12 cellular contexts compared by ENCODE assay signal in genomic region chr6:136067731-136068341, GRCh38.
DNase-seq lines count a peak whose midpoint lies in the region; ATAC-seq, FAIRE-seq and TF ChIP-seq lines count a peak whose summit lies in the region.
"Had no signal": no experiment of that assay in that cellular context is flagged by ENCODE, and none has a peak within 500 bp of the region (broad histone marks: within the 10 kb centered on the region; RNA-seq: fewer than 3 reads in every experiment).

No MANE protein-coding gene starts in this region.

- no peak overlapping the region for H3K4ac ChIP-seq in H1 (replicated peaks; ENCODE audit: insufficient read length, low read depth, low read length)

- no peak overlapping the region for H4K8ac ChIP-seq in H1 (ENCODE audit: extremely low read depth, insufficient read depth, low read length)

- H3K23me2 ChIP-seq in H1 (ENCODE audit: low read depth, low read length) = no peaks in the 10 kb centered on the region

- H3K14ac ChIP-seq in H1 (ENCODE audit: insufficient read length) = no peak overlapping the region

- H4K91ac ChIP-seq in H1 (replicated peaks; ENCODE audit: insufficient read length, low read length) = no peak overlapping the region

- peaks cover 0 to 5% (median 2%) of the 10 kb centered on the region in 4 experiments; a peak in 2 of 7 replicates for H3K4me1 ChIP-seq in H1 (replicated peaks in 1 of 4; ENCODE audit: control insufficient read depth in 3 of 4, insufficient read depth in 4 of 4, low read length in 3 of 4)
- H3K4me1 ChIP-seq in keratinocyte (ENCODE audit: control insufficient read depth, extremely low read depth, insufficient read depth, low read length) = peaks cover 18% of the 10 kb centered on the region
- H3K4me1 ChIP-seq in PC-3 (ENCODE audit: insufficient read depth, low read length) = 0 out of 2 replicates have a peak, but pooled peaks cover 3% of the 10 kb centered on the region

- no peaks in the 10 kb centered on the region for H3K79me1 ChIP-seq in H1 (ENCODE audit: low read depth, low read length)

- TF ChIP-seq EP300 in H1 (IDR thresholded peaks at IDR 0.05; ENCODE audit: borderline replicate concordance in 1 of 2, low read depth in 2 of 2, low read length in 2 of 2) = no peak

- no peak overlapping the region for H3K23ac ChIP-seq in H1 (ENCODE audit: insufficient read length)

- H3K9me1 ChIP-seq in keratinocyte (ENCODE audit: control insufficient read depth, extremely low read depth, insufficient read depth, low read length) = no peaks in the 10 kb centered on the region

- no peak overlapping the region for H2AFZ ChIP-seq in H1 (ENCODE audit: low read length)
- H2AFZ ChIP-seq in keratinocyte (ENCODE audit: control insufficient read depth, low read length) = peak overlapping the region; percentile 35
- H2AFZ ChIP-seq in PC-3 (ENCODE audit: low read length) = no peak overlapping the region

- no peaks in the 10 kb centered on the region for H3K9me3 ChIP-seq in H1 (ENCODE audit: insufficient read depth in 2 of 2, low read depth in 1 of 2, low read length in 1 of 2)
- H3K9me3 ChIP-seq in keratinocyte (ENCODE audit: control insufficient read depth, low read depth, low read length) = no peaks in the 10 kb centered on the region
- H3K9me3 ChIP-seq in PC-3 (ENCODE audit: low read length) = no peaks in the 10 kb centered on the region

- no peak overlapping the region for H4K5ac ChIP-seq in H1 (ENCODE audit: insufficient read length, low read depth, low read length)

- no peak overlapping the region for H2AK5ac ChIP-seq in H1 (ENCODE audit: low read depth, low read length)

- H3K9ac ChIP-seq in H1 (replicated peaks in 1 of 4; ENCODE audit: extremely low read depth in 1 of 4, low read depth in 3 of 4, low read length in 3 of 4) = no peak overlapping the region; a peak in 1 of 7 replicates
- H3K9ac ChIP-seq in keratinocyte (ENCODE audit: control insufficient read depth, extremely low read depth, insufficient read depth, low read length) = no peak overlapping the region
- H3K9ac ChIP-seq in PC-3 (ENCODE audit: low read length) = no peak overlapping the region

- DNase-seq in Right ventricle myocardium superior (no peak), Right ventricle myocardium inferior (ENCODE audit: missing footprints) (no peak), H1 (ENCODE audit: low read depth in 1 of 2, low spot score in 2 of 2) (peak; percentile 17 to 48), keratinocyte (ENCODE audit: low read depth, low spot score) (peak; percentile 48), GM10266 (ENCODE audit: extremely low spot score) (no peak), PC-3 (no peak)
- DNase-seq: activated CD4-positive, alpha-beta T cell treated with anti-CD3 and anti-CD28 coated beads, Interleukin-2, amount 50 U/mL, for 48 hours; occipital lobe; OCI-M1 had no signal

- POLR2A ChIA-PET in H1 (lab: Charles Lee; ENCODE audit: partially characterized antibody) = interaction anchor here (0.6 to 1.2 kb wide), 2 partner anchors 182 to 423 kb away, joined by 3 to 4 read pairs; partner anchors contain the start of gene MTFR2
- POLR2A ChIA-PET in PC-3 (lab: Charles Lee; ENCODE audit: unreplicated experiment) = no interaction called here

- peak; percentile 51 for ATAC-seq in Right ventricle myocardium superior (ENCODE audit: poor library complexity)
- ATAC-seq in Right ventricle myocardium inferior = no peak
- no peak for ATAC-seq in HG02678 (IDR thresholded peaks at IDR 0.05; ENCODE audit: unreplicated experiment)
- no peak for ATAC-seq in HG02885 (IDR thresholded peaks at IDR 0.05; ENCODE audit: poor library complexity, unreplicated experiment)
- no peak for ATAC-seq in PC-3

- TF ChIP-seq POLR2A in H1 (IDR thresholded peaks at IDR 0.05; ENCODE audit: control extremely low read depth in 1 of 2, low read depth in 2 of 2, low read length in 2 of 2) = no peak

- no TSS peak for BruUV-seq in PC-3 (replicated peaks; lab: Mats Ljungman, UMichigan)

- H2BK120ac ChIP-seq in H1 (replicated peaks; ENCODE audit: low read depth, low read length) = no peak overlapping the region

- intact Hi-C loops in Right ventricle myocardium superior (cut with DNase I) = no loop called here
- intact Hi-C loops in Right ventricle myocardium inferior (cut with DNase I) = no loop called here
- intact Hi-C loops in PC-3 (cut with micrococcal nuclease) = no loop called here

- H3K27me3 ChIP-seq in H1 (replicated peaks in 1 of 4; ENCODE audit: control insufficient read depth in 3 of 4, extremely low read depth in 1 of 4, insufficient read depth in 3 of 4, low read length in 3 of 4) (no peaks in the 10 kb centered on the region), keratinocyte (ENCODE audit: control insufficient read depth, extremely low read depth, insufficient read depth, low read length) (no peaks in the 10 kb centered on the region), PC-3 (ENCODE audit: low read length) (no peaks in the 10 kb centered on the region)

- H3K79me2 ChIP-seq in H1 (ENCODE audit: control insufficient read depth in 1 of 2, insufficient read depth in 2 of 2, low read length in 2 of 2) (no peaks in the 10 kb centered on the region), keratinocyte (ENCODE audit: control insufficient read depth, insufficient read depth, low read length) (no peaks in the 10 kb centered on the region), PC-3 (ENCODE audit: low read length) (no peaks in the 10 kb centered on the region)

- H2BK15ac ChIP-seq in H1 (ENCODE audit: low read length) = no peak overlapping the region

- no peak overlapping the region for H3K4me2 ChIP-seq in H1 (ENCODE audit: insufficient read depth in 1 of 2, low read depth in 2 of 2, low read length in 2 of 2)
- H3K4me2 ChIP-seq in keratinocyte (ENCODE audit: control insufficient read depth, extremely low read depth, insufficient read depth, low read depth, low read length) = peak overlapping the region; percentile 4
- no peak overlapping the region for H3K4me2 ChIP-seq in PC-3 (ENCODE audit: low read length)

- TF ChIP-seq CTCF in H1 (IDR thresholded peaks at IDR 0.05; ENCODE audit: control extremely low read depth in 1 of 3, insufficient read depth in 1 of 3, low read depth in 1 of 3, low read length in 3 of 3) = no peak
- no peak for TF ChIP-seq CTCF in keratinocyte (optimal IDR thresholded peaks at IDR 0.05 in 1 of 3, IDR thresholded peaks at IDR 0.05 in 1 of 3, conservative IDR thresholded peaks at IDR 0.05 in 1 of 3; ENCODE audit: extremely low read depth in 1 of 3, insufficient read depth in 2 of 3, low read length in 3 of 3)
- no peak for TF ChIP-seq CTCF in GM10266 (IDR thresholded peaks at IDR 0.05; ENCODE audit: control insufficient read depth, insufficient read depth, low read depth, missing control alignments)
- no peak for TF ChIP-seq CTCF in PC-3 (conservative IDR thresholded peaks at IDR 0.05; ENCODE audit: low read depth, low read length)

- no peaks in the 10 kb centered on the region for H3K9me2 ChIP-seq in PC-3 (replicated peaks; ENCODE audit: low read length)

- H3F3A ChIP-seq in PC-3 (ENCODE audit: low read length, unreplicated experiment) = no peaks in the 10 kb centered on the region

- H2BK12ac ChIP-seq in H1 (ENCODE audit: low read depth, low read length) = 0 out of 2 replicates have a peak overlapping the region, but pooled peaks have one; percentile 75

- H4K20me1 ChIP-seq in H1 (replicated peaks in 1 of 2; ENCODE audit: control insufficient read depth in 1 of 2, insufficient read depth in 2 of 2, low read length in 2 of 2) (no peaks in the 10 kb centered on the region), keratinocyte (ENCODE audit: control insufficient read depth, extremely low read depth, insufficient read depth, low read length) (no peaks in the 10 kb centered on the region), PC-3 (ENCODE audit: low read length) (no peaks in the 10 kb centered on the region)

- H3K36me3 ChIP-seq in H1 (ENCODE audit: control insufficient read depth in 2 of 4, insufficient read depth in 4 of 4, low read length in 3 of 4) (no peaks in the 10 kb centered on the region), keratinocyte (ENCODE audit: control insufficient read depth in 2 of 2, extremely low read depth in 1 of 2, insufficient read depth in 2 of 2, low read length in 2 of 2) (no peaks in the 10 kb centered on the region), PC-3 (ENCODE audit: low read depth, low read length) (no peaks in the 10 kb centered on the region)

- CTCF ChIA-PET in H1 (lab: Charles Lee; ENCODE audit: partially characterized antibody) = no interaction called here
- CTCF ChIA-PET in PC-3 (lab: Charles Lee) = no interaction called here

- dilution Hi-C loops in keratinocyte (cut with MboI; ENCODE audit: extremely low pct_ligation_motif_present, low sequenced_read_pairs) = no loop called here

- no peak overlapping the region for H3K56ac ChIP-seq in H1 (replicated peaks; ENCODE audit: insufficient read length, low read depth, low read length)

- no peak for TF ChIP-seq RAD21 in H1 (IDR thresholded peaks at IDR 0.05 in 1 of 2, conservative IDR thresholded peaks at IDR 0.05 in 1 of 2; ENCODE audit: low read depth in 2 of 2, low read length in 2 of 2)

- peak overlapping the region; percentile 68; the same call in 1 of the 2 replicates for H2BK20ac ChIP-seq in H1 (ENCODE audit: low read length)

- FAIRE-seq in H1 (lab: Jason Lieb, UNC) (peak; percentile 55), keratinocyte (lab: Jason Lieb, UNC) (peak; percentile 43)

- H3K27ac ChIP-seq in H1 (ENCODE audit: low read depth, low read length) = no peak overlapping the region
- peak overlapping the region; percentile 64 for H3K27ac ChIP-seq in keratinocyte (ENCODE audit: control insufficient read depth, insufficient read depth, low read length)
- no peak overlapping the region for H3K27ac ChIP-seq in PC-3 (ENCODE audit: low read length)
- H3K27ac ChIP-seq: 22Rv1 had no signal

- H3K4me3 ChIP-seq in H1 (ENCODE audit: extremely low read depth in 1 of 4, insufficient read depth in 2 of 4, low read depth in 3 of 4, low read length in 4 of 4) = no peak overlapping the region
- H3K4me3 ChIP-seq in keratinocyte (ENCODE audit: control insufficient read depth in 2 of 3, extremely low read depth in 1 of 3, insufficient read depth in 2 of 3, low read depth in 1 of 3, low read length in 3 of 3) = no peak overlapping the region
- H3K4me3 ChIP-seq in PC-3 (ENCODE audit: low read length) = no peak overlapping the region

- H2BK5ac ChIP-seq in H1 (ENCODE audit: low read depth, low read length) = peak overlapping the region; percentile 60; the same call in 1 of the 2 replicates

- H3K18ac ChIP-seq in H1 (ENCODE audit: extremely low read depth, low read length) = no peak overlapping the region

- WGBS in H1 (ENCODE audit: extremely low coverage in 1 of 2, insufficient coverage in 1 of 2, insufficient read length in 1 of 2, insufficient replicate concordance in 2 of 2, low coverage in 1 of 2, low lambda C conversion rate in 2 of 2, missing lambda C conversion rate in 1 of 2), 2 experiments = 72% methylated on average over 10 of the region's 10 CpGs; no CpG with 5 or more reads in 1 of the 2 experiments

TF ChIP-seq in H1, 55 proteins besides CTCF, POLR2A, EP300 and RAD21 (continues in another document):
- TF ChIP-seq TEAD4 (IDR thresholded peaks at IDR 0.05; ENCODE audit: low read depth, low read length) = peak; percentile 90
- TF ChIP-seq BCL11A (IDR thresholded peaks at IDR 0.05; ENCODE audit: low read depth in 2 of 2, low read length in 2 of 2) = no peak
- TF ChIP-seq CEBPB (IDR thresholded peaks at IDR 0.05; ENCODE audit: low read depth, low read length) = peak; percentile 51; the same call in 1 of the 2 replicates

Comparison
In these comparisons a context has a peak if more than half of its experiments do, and no peak if none do; other contexts are left out.
1. DNase-seq: peak in H1 (2 of 2) and keratinocyte (single experiment); none in Right ventricle myocardium superior (single experiment), Right ventricle myocardium inferior (single experiment), GM10266 (single experiment) and PC-3 (single experiment).